8 cellular contexts compared by ENCODE assay signal in the genomic region with DNA sequence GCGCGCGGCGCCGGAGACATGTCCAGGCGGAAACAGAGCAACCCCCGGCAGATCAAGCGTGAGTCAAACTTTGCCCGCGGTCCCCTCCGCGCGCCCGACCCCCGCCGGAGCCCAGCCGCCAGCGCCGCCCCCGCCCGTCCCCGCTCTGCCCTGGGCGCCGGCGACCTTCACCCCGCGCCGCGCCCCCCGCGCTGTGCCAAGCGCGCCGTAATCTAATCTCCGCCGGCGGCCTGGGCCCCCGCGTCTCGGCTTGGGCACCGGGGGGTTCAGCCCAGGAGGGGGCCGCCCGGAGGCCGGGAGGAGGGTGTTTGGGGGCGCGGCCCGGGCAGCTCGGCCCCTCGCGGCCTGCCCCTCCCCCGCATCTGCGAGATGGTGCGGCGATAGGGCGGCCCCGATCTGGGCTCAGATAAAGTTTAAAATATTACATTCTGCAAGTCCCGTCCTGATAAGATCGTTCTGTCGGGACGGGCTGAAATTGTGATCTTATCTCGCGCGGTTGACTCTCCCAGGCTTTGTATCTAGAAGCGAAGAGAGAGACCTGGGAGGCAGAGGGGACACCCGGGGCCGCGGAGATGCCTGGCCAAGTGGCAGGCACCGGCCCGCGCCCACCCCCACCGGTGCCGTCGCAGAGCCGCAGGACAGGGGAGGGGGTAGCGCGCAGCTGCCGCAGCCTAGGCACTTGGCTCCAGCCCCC. TPM values are rescaled to one million over a fixed set of nuclear protein-coding genes. Genes with fewer than 3 reads are reported as not detected.
DNase-seq lines count a peak whose midpoint lies in the region; ATAC-seq lines count a peak whose summit lies in the region.

No MANE protein-coding gene starts in this region.

- peak; percentile 8 for DNase-seq in CD1c-positive myeloid dendritic cell (ENCODE audit: extremely low spot score)
- DNase-seq in left kidney (ENCODE audit: low read depth, low spot score): peak; percentile 70
- DNase-seq in NCI-H2029 (lab: John Stamatoyannopoulos, UW): no peak

- ATAC-seq in GM19395 (IDR thresholded peaks at IDR 0.05; ENCODE audit: unreplicated experiment) (no peak), GM19463 (IDR thresholded peaks at IDR 0.05; ENCODE audit: unreplicated experiment) (no peak)

- H3K27ac Mint-ChIP-seq in IgD-negative memory B cell: peak overlapping the region in 2 of 3 donors; percentile 19 to 86
- H3K27ac Mint-ChIP-seq in activated naive CD8-positive, alpha-beta T cell: no peak overlapping the region
- H3K27ac Mint-ChIP-seq in stimulated activated naive CD8-positive, alpha-beta T cell treated with anti-CD3 and anti-CD28 coated beads, Interleukin-15, Interleukin-2, amounts not matched to agents 100 ng/mL and 50 ng/mL, for 24 hours: no peak overlapping the region

- peaks cover 3% of the 10 kb centered on the region for H3K27me3 Mint-ChIP-seq in IgD-negative memory B cell
- no peaks in the 10 kb centered on the region for H3K27me3 Mint-ChIP-seq in activated naive CD8-positive, alpha-beta T cell
- no peaks in the 10 kb centered on the region for H3K27me3 Mint-ChIP-seq in stimulated activated naive CD8-positive, alpha-beta T cell treated with anti-CD3 and anti-CD28 coated beads, Interleukin-15, Interleukin-2, amounts not matched to agents 100 ng/mL and 50 ng/mL, for 24 hours

- no peaks in the 10 kb centered on the region for H3K9me3 Mint-ChIP-seq in IgD-negative memory B cell
- H3K9me3 Mint-ChIP-seq in activated naive CD8-positive, alpha-beta T cell (ENCODE audit: low read depth): no peaks in the 10 kb centered on the region
- no peaks in the 10 kb centered on the region for H3K9me3 Mint-ChIP-seq in stimulated activated naive CD8-positive, alpha-beta T cell treated with anti-CD3 and anti-CD28 coated beads, Interleukin-15, Interleukin-2, amounts not matched to agents 100 ng/mL and 50 ng/mL, for 24 hours

- peaks cover 18 to 27% (median 20%) of the 10 kb centered on the region in 3 donors for H3K4me1 Mint-ChIP-seq in IgD-negative memory B cell
- peaks cover 24% of the 10 kb centered on the region for H3K4me1 Mint-ChIP-seq in activated naive CD8-positive, alpha-beta T cell (ENCODE audit: low read depth)
- peaks cover 31% of the 10 kb centered on the region for H3K4me1 Mint-ChIP-seq in stimulated activated naive CD8-positive, alpha-beta T cell treated with anti-CD3 and anti-CD28 coated beads, Interleukin-15, Interleukin-2, amounts not matched to agents 100 ng/mL and 50 ng/mL, for 24 hours (ENCODE audit: low read depth)

- no peaks in the 10 kb centered on the region for H3K36me3 Mint-ChIP-seq in IgD-negative memory B cell
- H3K36me3 Mint-ChIP-seq in activated naive CD8-positive, alpha-beta T cell: no peaks in the 10 kb centered on the region
- no peaks in the 10 kb centered on the region for H3K36me3 Mint-ChIP-seq in stimulated activated naive CD8-positive, alpha-beta T cell treated with anti-CD3 and anti-CD28 coated beads, Interleukin-15, Interleukin-2, amounts not matched to agents 100 ng/mL and 50 ng/mL, for 24 hours (ENCODE audit: low read depth)

- peak overlapping the region; percentile 86 to 96 (median 92) for H3K4me3 Mint-ChIP-seq in IgD-negative memory B cell
- H3K4me3 Mint-ChIP-seq in activated naive CD8-positive, alpha-beta T cell: peak overlapping the region; percentile 90
- peak overlapping the region; percentile 88 for H3K4me3 Mint-ChIP-seq in stimulated activated naive CD8-positive, alpha-beta T cell treated with anti-CD3 and anti-CD28 coated beads, Interleukin-15, Interleukin-2, amounts not matched to agents 100 ng/mL and 50 ng/mL, for 24 hours

RNA-seq across cellular contexts. Expression of gene ZFPM1, which starts 0.7 kb away (rescaled TPM):
- 0.15 TPM for polyA plus RNA-seq in IgD-negative memory B cell

Comparison
In these comparisons a context has a peak if more than half of its experiments do, and no peak if none do; other contexts are left out.
1. H3K27ac Mint-ChIP-seq: peak in IgD-negative memory B cell (2 of 3); none in activated naive CD8-positive, alpha-beta T cell (single experiment) and stimulated activated naive CD8-positive, alpha-beta T cell treated with anti-CD3 and anti-CD28 coated beads, Interleukin-15, Interleukin-2, amounts not matched to agents 100 ng/mL and 50 ng/mL, for 24 hours (single experiment).
2. Peak in every context shown above with its lines, with median percentiles within 50 percentile points of each other: H3K4me3 Mint-ChIP-seq.